Comparison of ENCODE assay signal across 8 cellular contexts in the genomic region with DNA sequence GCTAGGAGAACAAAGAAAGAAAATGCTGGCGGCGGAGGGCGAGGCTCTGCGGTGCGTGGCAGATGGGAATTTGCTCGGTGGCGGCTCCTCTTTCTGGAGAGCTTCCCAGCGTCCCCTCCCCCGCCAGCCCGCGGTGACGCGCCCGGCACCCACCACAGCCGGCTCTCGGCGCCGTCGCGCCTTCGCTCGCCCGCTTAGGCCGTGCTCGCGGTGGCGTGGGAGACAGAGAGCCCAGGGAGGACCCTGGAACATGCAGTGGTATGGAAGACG. TPM values are rescaled to one million over a fixed set of nuclear protein-coding genes. Genes with fewer than 3 reads are reported as not detected.
DNase-seq lines count a peak whose midpoint lies in the region; ATAC-seq and TF ChIP-seq lines count a peak whose summit lies in the region.

No MANE protein-coding gene starts in this region.

- peaks cover 33% of the 10 kb centered on the region for H3K4me1 Mint-ChIP-seq in T-helper 17 cell

- H3K27ac Mint-ChIP-seq in T-helper 17 cell = peak overlapping the region; percentile 90

- no peak for TF ChIP-seq CTCF in left lung (IDR thresholded peaks at IDR 0.05)

- intact Hi-C loops in Right ventricle myocardium inferior (cut with DNase I) (no loop called here), cardiac septum (cut with DNase I) (loop anchor here (5.0 kb wide), 1 partner anchor 1860 kb away; no protein-coding TSS in a partner anchor), left lung (cut with DNase I) (no loop called here)

- no peaks in the 10 kb centered on the region for H3K9me3 ChIP-seq in T-helper 17 cell (ENCODE audit: control insufficient read depth, low read length, poor library complexity, severe bottlenecking)
- no peaks in the 10 kb centered on the region for H3K9me3 ChIP-seq in left lung

- H3K36me3 Mint-ChIP-seq in T-helper 17 cell (ENCODE audit: low read depth) = peaks cover 7% of the 10 kb centered on the region

- peak overlapping the region; percentile 99 for H3K4me3 Mint-ChIP-seq in T-helper 17 cell

- ATAC-seq in Right ventricle myocardium inferior (peak; percentile 70), HG03342 (IDR thresholded peaks at IDR 0.05; ENCODE audit: unreplicated experiment) (peak; percentile 27), T-helper 17 cell (peak; percentile 10), left lung (peak; percentile 71)

- peaks cover 20 to 53% of the 10 kb centered on the region in 2 donors for H3K4me1 ChIP-seq in left lung

- H3K27ac ChIP-seq in left lung = peak overlapping the region; percentile 96 to 97

- H3K4me3 ChIP-seq in left lung = peak overlapping the region; percentile 82 to 96

- no peaks in the 10 kb centered on the region for H3K36me3 ChIP-seq in left lung

- DNase-seq in Right ventricle myocardium inferior (ENCODE audit: missing footprints) = no peak
- DNase-seq in cardiac septum (ENCODE audit: low spot score) = no peak
- DNase-seq in T-helper 17 cell = peak in 1 of 3 donors; percentile 39
- peak; percentile 59 for DNase-seq in dermis blood vessel endothelial cell
- peak; percentile 70 to 87 for DNase-seq in left lung
- DNase-seq in stimulated activated CD4-positive, alpha-beta T cell treated with anti-CD3 and anti-CD28 coated beads, Interleukin-2, amount 100 ng/mL, for 4 hours (ENCODE audit: low read depth) = peak; percentile 24
- DNase-seq in HuH-7 (ENCODE audit: low spot score) = no peak

- H3K27me3 Mint-ChIP-seq in T-helper 17 cell = no peaks in the 10 kb centered on the region

- H3K27me3 ChIP-seq in left lung = no peaks in the 10 kb centered on the region

RNA-seq across cellular contexts. Expression of gene CSGALNACT2, which starts 0.6 kb away (rescaled TPM):
- total RNA-seq in Right ventricle myocardium inferior = 8.1 TPM
- 14.2 TPM for total RNA-seq in cardiac septum
- total RNA-seq in T-helper 17 cell = 10 to 100 TPM; 38.9 to 51.4 TPM
- 10.2 and 11.7 TPM in 2 replicates for total RNA-seq in dermis blood vessel endothelial cell
- total RNA-seq in left lung = 10 to 100 TPM; 32.4 to 39.9 TPM

Comparison
In these comparisons a context has a peak if more than half of its experiments do, and no peak if none do; other contexts are left out.
1. ATAC-seq: peak in every context shown above with its lines; median percentile 71 in left lung; 70 in Right ventricle myocardium inferior; 27 in HG03342; 10 in T-helper 17 cell.
2. DNase-seq: peak in dermis blood vessel endothelial cell (single experiment), left lung (2 of 2) and stimulated activated CD4-positive, alpha-beta T cell treated with anti-CD3 and anti-CD28 coated beads, Interleukin-2, amount 100 ng/mL, for 4 hours (single experiment); none in Right ventricle myocardium inferior (single experiment), cardiac septum (single experiment) and HuH-7 (single experiment).